ENCODE assay signal across 24 cellular contexts in genomic region chr4:178471994-178472393, GRCh38.
DNase-seq lines count a peak whose midpoint lies in the region; ATAC-seq, FAIRE-seq and TF ChIP-seq lines count a peak whose summit lies in the region.
"Had no signal": no experiment of that assay in that cellular context is flagged by ENCODE, and none has a peak within 500 bp of the region (broad histone marks: within the 10 kb centered on the region; RNA-seq: fewer than 3 reads in every experiment).

No MANE protein-coding gene starts in this region.

- H3K9ac ChIP-seq in kidney (ENCODE audit: low read length in 2 of 2) = no peak overlapping the region
- H3K9ac ChIP-seq: BLaER1 had no signal

- H3K36me3 Mint-ChIP-seq in WTC11 = no peaks in the 10 kb centered on the region
- H3K36me3 Mint-ChIP-seq in T-helper 17 cell (ENCODE audit: low read depth) = no peaks in the 10 kb centered on the region
- H3K36me3 Mint-ChIP-seq in activated CD8-positive, alpha-beta T cell treated with anti-CD3 and anti-CD28 coated beads, Interleukin-2, amount 10 ng/mL, durations not matched to agents 7 days and 5 days (ENCODE audit: low read depth) = no peaks in the 10 kb centered on the region
- H3K36me3 Mint-ChIP-seq: CD14-positive monocyte; CD4-positive, alpha-beta memory T cell; CD4-positive, CD25-positive, alpha-beta regulatory T cell; CD8-positive, alpha-beta memory T cell had no signal

- H3K4me1 ChIP-seq in kidney (ENCODE audit: control insufficient read depth in 1 of 2, insufficient read depth in 1 of 2, low read depth in 1 of 2, low read length in 2 of 2) = no peaks in the 10 kb centered on the region
- H3K4me1 ChIP-seq: BE2C, BLaER1 had no signal

- H3K4me3 Mint-ChIP-seq in WTC11 = no peak overlapping the region
- H3K4me3 Mint-ChIP-seq in T-helper 17 cell = no peak overlapping the region
- H3K4me3 Mint-ChIP-seq in activated CD8-positive, alpha-beta T cell treated with anti-CD3 and anti-CD28 coated beads, Interleukin-2, amount 10 ng/mL, durations not matched to agents 7 days and 5 days = no peak overlapping the region
- H3K4me3 Mint-ChIP-seq: CD14-positive monocyte; CD4-positive, alpha-beta memory T cell; CD4-positive, CD25-positive, alpha-beta regulatory T cell; CD8-positive, alpha-beta memory T cell had no signal

- intact Hi-C loops in kidney (cut with DNase I) = no loop called here

- CTCF ChIA-PET in WTC11 (lab: Charles Lee) = no interaction called here
- CTCF ChIA-PET in activated CD8-positive, alpha-beta T cell treated with anti-CD3 and anti-CD28 coated beads, Interleukin-2, amount 10 ng/mL, durations not matched to agents 7 days and 5 days (lab: Charles Lee) = no interaction called here

- H3K27ac Mint-ChIP-seq in WTC11 (no peak overlapping the region), T-helper 17 cell (no peak overlapping the region)
- H3K27ac Mint-ChIP-seq in activated CD8-positive, alpha-beta T cell treated with anti-CD3 and anti-CD28 coated beads, Interleukin-2, amount 10 ng/mL, durations not matched to agents 7 days and 5 days = no peak overlapping the region
- H3K27ac Mint-ChIP-seq: CD14-positive monocyte; CD4-positive, alpha-beta memory T cell; CD4-positive, CD25-positive, alpha-beta regulatory T cell; CD8-positive, alpha-beta memory T cell had no signal

- no peak for ATAC-seq in WTC11
- ATAC-seq in T-helper 17 cell = no peak
- ATAC-seq in HG03175 (IDR thresholded peaks at IDR 0.05; ENCODE audit: unreplicated experiment) = no peak
- ATAC-seq in activated CD8-positive, alpha-beta T cell treated with anti-CD3 and anti-CD28 coated beads, Interleukin-2, amount 10 ng/mL, durations not matched to agents 7 days and 5 days = no peak
- no peak for ATAC-seq in GM19351 (IDR thresholded peaks at IDR 0.05; ENCODE audit: unreplicated experiment)

- FAIRE-seq in A204.1 (lab: Jason Lieb, UNC) = peak; percentile 23
- FAIRE-seq in endometrium (lab: Jason Lieb, UNC) = peak; percentile 12
- FAIRE-seq in kidney (lab: Jason Lieb, UNC) = peak; percentile 62
- FAIRE-seq: G401.6, GM12891, GM19239 had no signal

- no peak overlapping the region for H3K27ac ChIP-seq in kidney (ENCODE audit: low read depth in 2 of 2, low read length in 2 of 2)
- H3K27ac ChIP-seq: 22Rv1, BLaER1 had no signal

- H3K4me1 Mint-ChIP-seq in WTC11 (peaks cover 14% of the 10 kb centered on the region), T-helper 17 cell (no peaks in the 10 kb centered on the region)
- H3K4me1 Mint-ChIP-seq in activated CD8-positive, alpha-beta T cell treated with anti-CD3 and anti-CD28 coated beads, Interleukin-2, amount 10 ng/mL, durations not matched to agents 7 days and 5 days (ENCODE audit: low read depth) = no peaks in the 10 kb centered on the region
- H3K4me1 Mint-ChIP-seq: CD14-positive monocyte; CD4-positive, alpha-beta memory T cell; CD4-positive, CD25-positive, alpha-beta regulatory T cell; CD8-positive, alpha-beta memory T cell had no signal

- POLR2A ChIA-PET in WTC11 (lab: Charles Lee) = no interaction called here
- POLR2A ChIA-PET in activated CD8-positive, alpha-beta T cell treated with anti-CD3 and anti-CD28 coated beads, Interleukin-2, amount 10 ng/mL, durations not matched to agents 7 days and 5 days (lab: Charles Lee) = no interaction called here

- H3K9me3 ChIP-seq in kidney (ENCODE audit: control insufficient read depth in 1 of 2, low read length in 2 of 2) = no peaks in the 10 kb centered on the region
- no peaks in the 10 kb centered on the region for H3K9me3 ChIP-seq in T-helper 17 cell (ENCODE audit: control insufficient read depth, low read length, poor library complexity, severe bottlenecking)
- H3K9me3 ChIP-seq: BE2C, BLaER1 had no signal

- no peaks in the 10 kb centered on the region for H3K36me3 ChIP-seq in kidney (ENCODE audit: control insufficient read depth in 1 of 2, insufficient read depth in 2 of 2, low read length in 2 of 2)
- H3K36me3 ChIP-seq: BE2C, BLaER1 had no signal

- DNase-seq in WTC11 (ENCODE audit: low spot score) = no peak
- DNase-seq in kidney = no peak
- no peak for DNase-seq in T-helper 17 cell
- no peak for DNase-seq in activated CD8-positive, alpha-beta T cell treated with anti-CD3 and anti-CD28 coated beads, Interleukin-2, amount 10 ng/mL, durations not matched to agents 7 days and 5 days
- DNase-seq: ACHN; BE2C; C1 segment of cervical spinal cord; CD4-positive, alpha-beta memory T cell; CD4-positive, CD25-positive, alpha-beta regulatory T cell; CD8-positive, alpha-beta memory T cell; COR-L47; DMS 273 treated with DMSO at 0.1 percent for 48 hours; DMS79 treated with DMSO at 0.1 percent for 48 hours; GF-D8 had no signal

- H3K9me3 Mint-ChIP-seq in WTC11 = no peaks in the 10 kb centered on the region
- H3K9me3 Mint-ChIP-seq in activated CD8-positive, alpha-beta T cell treated with anti-CD3 and anti-CD28 coated beads, Interleukin-2, amount 10 ng/mL, durations not matched to agents 7 days and 5 days (ENCODE audit: insufficient read depth) = peaks cover 4% of the 10 kb centered on the region

- no peaks in the 10 kb centered on the region for H3K27me3 Mint-ChIP-seq in WTC11 (ENCODE audit: low read depth)
- no peaks in the 10 kb centered on the region for H3K27me3 Mint-ChIP-seq in T-helper 17 cell
- no peaks in the 10 kb centered on the region for H3K27me3 Mint-ChIP-seq in activated CD8-positive, alpha-beta T cell treated with anti-CD3 and anti-CD28 coated beads, Interleukin-2, amount 10 ng/mL, durations not matched to agents 7 days and 5 days (ENCODE audit: low read depth)
- H3K27me3 Mint-ChIP-seq: CD4-positive, alpha-beta memory T cell; CD4-positive, CD25-positive, alpha-beta regulatory T cell; CD8-positive, alpha-beta memory T cell had no signal

- H3K4me3 ChIP-seq in kidney (ENCODE audit: low read length in 2 of 2) = no peak overlapping the region
- H3K4me3 ChIP-seq: BLaER1 had no signal

- TF ChIP-seq CTCF in WTC11 (IDR thresholded peaks at IDR 0.05) = no peak
- TF ChIP-seq CTCF in kidney (IDR thresholded peaks at IDR 0.05; ENCODE audit: borderline replicate concordance, extremely low read depth, insufficient read depth) = no peak

TF ChIP-seq in WTC11, 78 proteins besides CTCF, POLR2A, EP300 and RAD21:
- TF ChIP-seq RORB (CRISPR knock-in tag; IDR thresholded peaks at IDR 0.05) (no peak), HMGA2 (CRISPR knock-in tag; IDR thresholded peaks at IDR 0.05) (peak; percentile 90), ZNF671 (CRISPR knock-in tag; IDR thresholded peaks at IDR 0.05) (no peak)
TF ChIP-seq in WTC11: peak in this region for 1.
